21 cellular contexts compared by ENCODE assay signal in genomic region chr15:56812255-56812654, GRCh38.
DNase-seq lines count a peak whose midpoint lies in the region; ATAC-seq and TF ChIP-seq lines count a peak whose summit lies in the region.
"Had no signal": no experiment of that assay in that cellular context is flagged by ENCODE, and none has a peak within 500 bp of the region (broad histone marks: within the 10 kb centered on the region; RNA-seq: fewer than 3 reads in every experiment).

No MANE protein-coding gene starts in this region.

- no peaks in the 10 kb centered on the region for H3K27me3 Mint-ChIP-seq in glutamatergic neuron (ENCODE audit: unreplicated experiment)
- H3K27me3 Mint-ChIP-seq: memory B cell, type B pancreatic cell had no signal

- ATAC-seq in left lobe of liver: peak; percentile 18

- peaks cover 24% of the 10 kb centered on the region for H3K36me3 Mint-ChIP-seq in glutamatergic neuron (ENCODE audit: unreplicated experiment)
- H3K36me3 Mint-ChIP-seq: type B pancreatic cell had no signal

- peaks cover 3% of the 10 kb centered on the region for H3K9me3 Mint-ChIP-seq in glutamatergic neuron (ENCODE audit: unreplicated experiment)

- DNase-seq in MV-4-11 (lab: John Stamatoyannopoulos, UW) (peak; percentile 32), coronary artery (ENCODE audit: low spot score) (no peak), left lobe of liver (ENCODE audit: low spot score) (no peak), glutamatergic neuron (no peak), amniotic stem cell (lab: John Stamatoyannopoulos, UW) (no peak), GDM1 (lab: John Stamatoyannopoulos, UW) (no peak)
- DNase-seq: activated CD4-positive, alpha-beta T cell treated with anti-CD3 and anti-CD28 coated beads for 4 hours; activated gamma-delta T cell; activated T-cell treated with anti-CD3 and anti-CD28 coated beads, Interleukin-2, amount 50 U/mL, for 1 hour; COR-L47; DMS53; H7; kidney glomerular epithelial cell; NCI-H2081; NCI-H345; SK-N-SH had no signal

- H3K9ac ChIP-seq in skeletal muscle tissue (ENCODE audit: low read depth in 1 of 3, low read length in 3 of 3): no peak overlapping the region
- H3K9ac ChIP-seq: BLaER1, SK-N-SH had no signal

- H3K36me3 ChIP-seq in skeletal muscle tissue (ENCODE audit: control insufficient read depth in 3 of 3, insufficient read depth in 3 of 3, low read length in 3 of 3): no peaks in the 10 kb centered on the region
- H3K36me3 ChIP-seq: BLaER1 had no signal

- H3K9me3 ChIP-seq in skeletal muscle tissue (ENCODE audit: control insufficient read depth in 3 of 3, low read length in 3 of 3): peaks cover 0 to 8% (median 0%) of the 10 kb centered on the region in 3 donors

- TF ChIP-seq CTCF in coronary artery (IDR thresholded peaks at IDR 0.05) (no peak), glutamatergic neuron (IDR thresholded peaks at IDR 0.05; ENCODE audit: partially characterized antibody, unreplicated experiment) (no peak)

- no peaks in the 10 kb centered on the region for H3K27me3 ChIP-seq in skeletal muscle tissue (ENCODE audit: control insufficient read depth in 3 of 3, insufficient read depth in 3 of 3, low read length in 3 of 3)
- H3K27me3 ChIP-seq: BLaER1 had no signal

- H3K4me3 Mint-ChIP-seq in glutamatergic neuron (ENCODE audit: unreplicated experiment): no peak overlapping the region
- H3K4me3 Mint-ChIP-seq: memory B cell; T-helper 1 cell treated with Interleukin-12 subunit alpha and Interleukin-12 subunit beta and Interleukin-4 antibody, amounts not matched to agents 30 μg/mL and 1 μg/mL, for 36 hours; type B pancreatic cell had no signal

- no peak overlapping the region for H3K4me3 ChIP-seq in coronary artery
- H3K4me3 ChIP-seq in skeletal muscle tissue (ENCODE audit: low read length in 3 of 3): no peak overlapping the region
- H3K4me3 ChIP-seq: BLaER1 had no signal

- no peak overlapping the region for H3K27ac Mint-ChIP-seq in glutamatergic neuron (ENCODE audit: unreplicated experiment)
- H3K27ac Mint-ChIP-seq: memory B cell; T-helper 1 cell treated with Interleukin-12 subunit alpha and Interleukin-12 subunit beta and Interleukin-4 antibody, amounts not matched to agents 30 μg/mL and 1 μg/mL, for 36 hours; type B pancreatic cell had no signal

- H3K27ac ChIP-seq in coronary artery (peak overlapping the region; percentile 31 to 58), skeletal muscle tissue (ENCODE audit: low read depth, low read length) (peak overlapping the region; percentile 63)
- H3K27ac ChIP-seq: BLaER1 had no signal

- H3K4me1 ChIP-seq in skeletal muscle tissue (ENCODE audit: control insufficient read depth in 3 of 3, insufficient read depth in 3 of 3, low read length in 3 of 3): peaks cover 2 to 22% (median 12%) of the 10 kb centered on the region in 3 donors

- peaks cover 5% of the 10 kb centered on the region for H3K4me1 Mint-ChIP-seq in glutamatergic neuron (ENCODE audit: low read depth, unreplicated experiment)
- H3K4me1 Mint-ChIP-seq: memory B cell had no signal
